In genomic region chr20:59770270-59770669, GRCh38 we compare ENCODE assay signal across 13 cellular contexts.
A peak's percentile ranks its signal among the peaks of the same experiment; 100 is the strongest.
DNase-seq lines count a peak whose midpoint lies in the region; ATAC-seq, FAIRE-seq and TF ChIP-seq lines count a peak whose summit lies in the region.
"Had no signal": no experiment of that assay in that cellular context is flagged by ENCODE, and none has a peak within 500 bp of the region (broad histone marks: within the 10 kb centered on the region; RNA-seq: fewer than 3 reads in every experiment).

No MANE protein-coding gene starts in this region.

- H3K9me3 ChIP-seq in K562 (replicated peaks; ENCODE audit: control insufficient read depth, insufficient read depth, low read depth, low read length) (no peaks in the 10 kb centered on the region), osteoblast (ENCODE audit: low read depth, low read length) (no peaks in the 10 kb centered on the region)
- H3K9me3 ChIP-seq: MG63 had no signal

- no peaks in the 10 kb centered on the region for H3K79me2 ChIP-seq in K562 (ENCODE audit: control insufficient read depth, insufficient read depth, low read length)
- H3K79me2 ChIP-seq in osteoblast (ENCODE audit: insufficient read depth, low read length) = no peaks in the 10 kb centered on the region

- in situ Hi-C loops in K562 (cut with MboI) = no loop called here

- no peak for TF ChIP-seq EP300 in K562 (IDR thresholded peaks at IDR 0.05; ENCODE audit: low read length)

- no peaks in the 10 kb centered on the region for H3K36me3 ChIP-seq in K562 (ENCODE audit: control insufficient read depth, insufficient read depth, low read length)
- no peaks in the 10 kb centered on the region for H3K36me3 ChIP-seq in osteoblast (ENCODE audit: insufficient read depth, low read length)
- H3K36me3 ChIP-seq: MG63 had no signal

- H4K20me1 ChIP-seq in K562 (replicated peaks; ENCODE audit: control insufficient read depth, insufficient read depth, low read length) (no peaks in the 10 kb centered on the region), osteoblast (ENCODE audit: insufficient read depth, low read length) (no peaks in the 10 kb centered on the region)

- no peak overlapping the region for H2AFZ ChIP-seq in K562 (ENCODE audit: low read depth, low read length)
- no peak overlapping the region for H2AFZ ChIP-seq in osteoblast (ENCODE audit: low read length)

- no peak overlapping the region for H3K9ac ChIP-seq in K562 (ENCODE audit: insufficient read depth in 1 of 2, low read depth in 2 of 2, low read length in 2 of 2)

- no peak for ATAC-seq in K562
- ATAC-seq in HG03457 (IDR thresholded peaks at IDR 0.05; ENCODE audit: unreplicated experiment) = no peak

- WGBS in K562 (ENCODE audit: insufficient coverage, low coverage, missing lambda C conversion rate) = 0% methylated on average over 3 of the region's 3 CpGs

- H3K4me1 ChIP-seq in K562 (replicated peaks in 1 of 2; ENCODE audit: control insufficient read depth in 2 of 2, insufficient read depth in 2 of 2, low read length in 2 of 2) (no peaks in the 10 kb centered on the region), osteoblast (ENCODE audit: insufficient read depth, low read length) (no peaks in the 10 kb centered on the region)

- FAIRE-seq in K562 (lab: Jason Lieb, UNC) = no peak
- FAIRE-seq: A204.1 had no signal

- peak; percentile 58 for TF ChIP-seq CTCF in LNCAP (IDR thresholded peaks at IDR 0.05)
- peak in 1 of 3 experiments; percentile 30; a peak in 2 of 6 replicates for TF ChIP-seq CTCF in K562 (IDR thresholded peaks at IDR 0.05 in 2 of 3, conservative IDR thresholded peaks at IDR 0.05 in 1 of 3; ENCODE audit: insufficient read depth in 2 of 3, low read depth in 1 of 3, low read length in 3 of 3)
- TF ChIP-seq CTCF in osteoblast (IDR thresholded peaks at IDR 0.05; ENCODE audit: extremely low read depth, low read depth, low read length) = no peak

- no peak overlapping the region for H3K4me3 ChIP-seq in K562
- no peak overlapping the region for H3K4me3 ChIP-seq in osteoblast (ENCODE audit: insufficient read depth, low read length)
- H3K4me3 ChIP-seq: MG63 had no signal

- CTCF ChIA-PET in K562 (lab: Yijun Ruan, JAX; ENCODE audit: low intra/inter-chr PET ratio) = no interaction called here

- intact Hi-C loops in K562 (cut with micrococcal nuclease) = no loop called here

- POLR2A ChIA-PET in K562 (lab: Yijun Ruan, JAX) = no interaction called here

- peaks cover 0 to 3% of the 10 kb centered on the region in 2 experiments; a peak in 1 of 5 replicates for H3K27me3 ChIP-seq in K562 (ENCODE audit: control insufficient read depth in 2 of 2, insufficient read depth in 2 of 2, low read length in 2 of 2)
- H3K27me3 ChIP-seq in osteoblast (ENCODE audit: insufficient read depth, low read length) = no peaks in the 10 kb centered on the region
- H3K27me3 ChIP-seq: MG63 had no signal

- TF ChIP-seq POLR2A in K562 (conservative IDR thresholded peaks at IDR 0.05) = no peak

- no peak overlapping the region for H3K4me2 ChIP-seq in K562 (ENCODE audit: insufficient read depth, low read length)
- no peak overlapping the region for H3K4me2 ChIP-seq in osteoblast (ENCODE audit: insufficient read depth, low read length)

- H3K9me1 ChIP-seq in K562 (ENCODE audit: control insufficient read depth, insufficient read depth, low read length) = peaks cover 2% of the 10 kb centered on the region

- DNase-seq in NCI-H1417 (lab: John Stamatoyannopoulos, UW) (peak in 2 of 3 experiments; percentile 14 to 38), NCI-H1417 treated with DMSO at 0.1 percent for 48 hours (lab: John Stamatoyannopoulos, UW) (no peak), K562 (ENCODE audit: extremely low read depth in 1 of 4, low spot score in 3 of 4) (no peak), osteoblast (ENCODE audit: insufficient read length, low spot score, missing footprints) (peak; percentile 34), GDM1 (lab: John Stamatoyannopoulos, UW) (no peak), dermis blood vessel endothelial cell (no peak)
- DNase-seq: activated CD4-positive, alpha-beta memory T cell treated with anti-CD3 and anti-CD28 coated beads, Interleukin-2, amount 10 ng/mL, durations not matched to agents 7 days and 5 days; MG63; NCI-H510A; T1000 had no signal

- no peak overlapping the region for H3K27ac ChIP-seq in K562 (ENCODE audit: extremely low read depth, low read depth, low read length)
- no peak overlapping the region for H3K27ac ChIP-seq in osteoblast (ENCODE audit: low read depth, low read length)

- BruUV-seq in K562 (replicated peaks; lab: Mats Ljungman, UMichigan) = no TSS peak

- 0 out of 4 replicates have a peak, but pooled peaks of 1 of the 2 experiments have one; percentile 16 for TF ChIP-seq RAD21 in K562 (CRISPR knock-in tag; conservative IDR thresholded peaks at IDR 0.05 in 1 of 2, IDR thresholded peaks at IDR 0.05 in 1 of 2)

TF ChIP-seq in K562, 482 proteins besides CTCF, POLR2A, EP300 and RAD21:
- TF ChIP-seq, protein P1, sequence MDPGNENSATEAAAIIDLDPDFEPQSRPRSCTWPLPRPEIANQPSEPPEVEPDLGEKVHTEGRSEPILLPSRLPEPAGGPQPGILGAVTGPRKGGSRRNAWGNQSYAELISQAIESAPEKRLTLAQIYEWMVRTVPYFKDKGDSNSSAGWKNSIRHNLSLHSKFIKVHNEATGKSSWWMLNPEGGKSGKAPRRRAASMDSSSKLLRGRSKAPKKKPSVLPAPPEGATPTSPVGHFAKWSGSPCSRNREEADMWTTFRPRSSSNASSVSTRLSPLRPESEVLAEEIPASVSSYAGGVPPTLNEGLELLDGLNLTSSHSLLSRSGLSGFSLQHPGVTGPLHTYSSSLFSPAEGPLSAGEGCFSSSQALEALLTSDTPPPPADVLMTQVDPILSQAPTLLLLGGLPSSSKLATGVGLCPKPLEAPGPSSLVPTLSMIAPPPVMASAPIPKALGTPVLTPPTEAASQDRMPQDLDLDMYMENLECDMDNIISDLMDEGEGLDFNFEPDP (CRISPR knock-in tag; IDR thresholded peaks at IDR 0.05) = no peak
- TF ChIP-seq SPI1 (IDR thresholded peaks at IDR 0.05; ENCODE audit: borderline replicate concordance, low read depth, low read length) (peak; percentile 92), TCF7 (IDR thresholded peaks at IDR 0.05; ENCODE audit: borderline replicate concordance) (no peak), HOMEZ (CRISPR knock-in tag; IDR thresholded peaks at IDR 0.05) (no peak)

Comparison
In these comparisons a context has a peak if more than half of its experiments do, and no peak if none do; other contexts are left out.
1. DNase-seq: peak in NCI-H1417 (2 of 3) and osteoblast (single experiment); none in NCI-H1417 treated with DMSO at 0.1 percent for 48 hours (single experiment), K562 (0 of 4), GDM1 (single experiment) and dermis blood vessel endothelial cell (single experiment).